Comparison of ENCODE assay signal across 8 cellular contexts in the genomic region with DNA sequence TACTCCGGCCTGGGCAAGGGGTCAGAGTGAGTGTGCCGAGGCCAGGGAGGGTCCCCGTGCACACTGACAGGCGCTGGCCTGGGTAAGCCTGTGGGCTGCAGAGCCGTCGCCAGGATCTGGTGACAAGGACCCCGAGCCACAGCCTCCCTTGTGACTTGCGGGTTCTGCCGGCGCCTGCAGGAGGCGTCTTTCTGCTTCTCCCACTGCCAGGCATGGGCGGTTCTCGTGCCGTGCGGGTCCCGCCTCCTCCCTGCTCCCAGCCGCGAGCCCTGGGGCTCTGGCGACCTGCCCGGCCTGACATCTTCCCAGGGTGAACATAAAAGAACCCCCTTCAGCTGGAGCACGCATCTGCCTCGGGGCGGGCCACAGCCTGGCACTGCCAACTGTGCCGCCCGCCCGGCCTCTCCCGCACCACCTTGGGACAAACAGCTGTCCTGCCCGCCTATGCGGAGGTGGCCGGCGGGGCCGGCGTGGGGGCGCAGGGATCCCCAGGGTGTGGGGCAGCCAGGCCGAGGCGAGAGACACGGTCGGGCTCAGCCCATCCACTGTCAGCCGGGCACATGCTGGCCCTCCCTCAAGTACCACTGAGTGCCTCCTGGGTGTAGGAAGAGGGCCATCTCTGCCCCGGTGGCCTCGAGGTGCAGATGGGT. TPM values are rescaled to one million over a fixed set of nuclear protein-coding genes. Genes with fewer than 3 reads are reported as not detected.
DNase-seq lines count a peak whose midpoint lies in the region; ATAC-seq and TF ChIP-seq lines count a peak whose summit lies in the region.

No MANE protein-coding gene starts in this region.

- H3K23ac ChIP-seq in IMR-90 (ENCODE audit: low read depth, low read length), result no peak overlapping the region

- CTCF ChIA-PET in CD8-positive, alpha-beta T cell (lab: Charles Lee), result interaction anchor here (3.5 kb wide), 1 partner anchor 78 kb away, joined by 11 read pairs; no protein-coding TSS in a partner anchor
- CTCF ChIA-PET in IMR-90 (lab: Yijun Ruan, JAX), result no interaction called here

- BruUV-seq in IMR-90 (replicated peaks; lab: Mats Ljungman, UMichigan), result no TSS peak

- peak overlapping the region; percentile 78; the same call in 1 of the 2 replicates for H2AK5ac ChIP-seq in IMR-90 (ENCODE audit: low read depth, low read length)

- no peak overlapping the region for H4K5ac ChIP-seq in IMR-90 (ENCODE audit: low read depth, low read length)

- H3K9me3 Mint-ChIP-seq in CD8-positive, alpha-beta T cell, result no peaks in the 10 kb centered on the region
- no peaks in the 10 kb centered on the region for H3K9me3 Mint-ChIP-seq in activated T-cell treated with anti-CD3 and anti-CD28 coated beads, Interleukin-2, amount 50 U/mL, for 24 hours
- no peaks in the 10 kb centered on the region for H3K9me3 Mint-ChIP-seq in natural killer cell treated with Interleukin-12 subunit alpha and Interleukin-12 subunit beta and Interleukin-15 and Interleukin-18, amount 100 ng/mL, for 72 hours

- H3K36me3 ChIP-seq in CD8-positive, alpha-beta T cell (ENCODE audit: insufficient read depth, low read length), result no peaks in the 10 kb centered on the region
- H3K36me3 ChIP-seq in IMR-90 (ENCODE audit: control insufficient read depth, insufficient read depth, low read length), result no peaks in the 10 kb centered on the region

- H2BK120ac ChIP-seq in IMR-90 (ENCODE audit: low read depth, low read length), result no peak overlapping the region

- peak overlapping the region; percentile 35 for H2AK9ac ChIP-seq in IMR-90 (replicated peaks; ENCODE audit: low read depth, low read length, poor library complexity)

- peaks cover 26% of the 10 kb centered on the region for H3K4me1 ChIP-seq in CD8-positive, alpha-beta T cell (ENCODE audit: insufficient read depth, low read length)
- H3K4me1 ChIP-seq in IMR-90 (ENCODE audit: control insufficient read depth, insufficient read depth, low read length), result peaks cover 5% of the 10 kb centered on the region

- no peak overlapping the region for H3K27ac ChIP-seq in CD8-positive, alpha-beta T cell (ENCODE audit: low read depth, low read length)
- H3K27ac ChIP-seq in IMR-90 (ENCODE audit: insufficient read depth, low read length), result no peak overlapping the region

- H3K9me3 ChIP-seq in CD8-positive, alpha-beta T cell (ENCODE audit: low read length), result no peaks in the 10 kb centered on the region
- H3K9me3 ChIP-seq in IMR-90 (ENCODE audit: control insufficient read depth, insufficient read depth, low read length), result no peaks in the 10 kb centered on the region

- intact Hi-C loops in CD8-positive, alpha-beta T cell (cut with DNase I, micrococcal nuclease), result loop anchor here (1.0 to 5.0 kb wide), 3 partner anchors 44 to 146 kb away; partner anchors contain the start of gene POLRMT (in 1 of the 2)
- intact Hi-C loops in IMR-90 (cut with micrococcal nuclease), result loop anchor here (2.0 kb wide), 1 partner anchor 45 kb away; the partner anchor contains the start of gene POLRMT

- no peaks in the 10 kb centered on the region; a peak in 1 of 4 replicates for H3K79me1 ChIP-seq in IMR-90 (ENCODE audit: low read depth in 1 of 2, low read length in 2 of 2)

- in situ Hi-C loops in IMR-90 (cut with MboI; ENCODE audit: low sequenced_read_pairs), result loop anchor here (5.0 kb wide), 1 partner anchor 144 kb away; no protein-coding TSS in a partner anchor

- H4K8ac ChIP-seq in IMR-90 (ENCODE audit: low read depth in 2 of 2, low read length in 2 of 2), result no peak overlapping the region

- H2AFZ ChIP-seq in IMR-90 (replicated peaks; ENCODE audit: low read length, poor library complexity), result peak overlapping the region; percentile 53

- peak overlapping the region; percentile 37 for H3K4me3 Mint-ChIP-seq in CD8-positive, alpha-beta T cell
- H3K4me3 Mint-ChIP-seq in activated T-cell treated with anti-CD3 and anti-CD28 coated beads, Interleukin-2, amount 50 U/mL, for 24 hours, result no peak overlapping the region
- no peak overlapping the region for H3K4me3 Mint-ChIP-seq in natural killer cell treated with Interleukin-12 subunit alpha and Interleukin-12 subunit beta and Interleukin-15 and Interleukin-18, amount 100 ng/mL, for 72 hours

- H3K27me3 Mint-ChIP-seq in CD8-positive, alpha-beta T cell (ENCODE audit: low read depth), result peaks cover 15% of the 10 kb centered on the region
- peaks cover 47% of the 10 kb centered on the region for H3K27me3 Mint-ChIP-seq in activated T-cell treated with anti-CD3 and anti-CD28 coated beads, Interleukin-2, amount 50 U/mL, for 24 hours
- H3K27me3 Mint-ChIP-seq in natural killer cell treated with Interleukin-12 subunit alpha and Interleukin-12 subunit beta and Interleukin-15 and Interleukin-18, amount 100 ng/mL, for 72 hours, result peaks cover 0 to 3% of the 10 kb centered on the region in 2 donors

- peaks cover under 1% of the 10 kb centered on the region for H3K36me3 Mint-ChIP-seq in CD8-positive, alpha-beta T cell
- no peaks in the 10 kb centered on the region for H3K36me3 Mint-ChIP-seq in activated T-cell treated with anti-CD3 and anti-CD28 coated beads, Interleukin-2, amount 50 U/mL, for 24 hours (ENCODE audit: low read depth)
- no peaks in the 10 kb centered on the region for H3K36me3 Mint-ChIP-seq in natural killer cell treated with Interleukin-12 subunit alpha and Interleukin-12 subunit beta and Interleukin-15 and Interleukin-18, amount 100 ng/mL, for 72 hours

- DNase-seq in CD8-positive, alpha-beta T cell, result peak in 6 of 7 experiments; percentile 36 to 77 (median 66)
- DNase-seq in IMR-90 (peak; percentile 72), NOMO-1 treated with DMSO at 0.1 percent for 48 hours (lab: John Stamatoyannopoulos, UW; ENCODE audit: unreplicated experiment) (peak; percentile 52), epithelial cell of proximal tubule (ENCODE audit: low read depth) (no peak)
- peak; percentile 76 for DNase-seq in activated T-cell treated with anti-CD3 and anti-CD28 coated beads, Interleukin-2, amount 50 U/mL, for 24 hours
- DNase-seq in natural killer cell treated with Interleukin-12 subunit alpha and Interleukin-12 subunit beta and Interleukin-15 and Interleukin-18, amount 100 ng/mL, for 72 hours (ENCODE audit: low spot score), result no peak
- DNase-seq in NK-92 treated with Interleukin-12 subunit alpha and Interleukin-12 subunit beta, amount 100 ng/mL, for 24 hours (lab: John Stamatoyannopoulos, UW), result no peak

- peak; percentile 65 for ATAC-seq in CD8-positive, alpha-beta T cell
- ATAC-seq in IMR-90 (ENCODE audit: low read depth), result peak; percentile 61
- ATAC-seq in natural killer cell treated with Interleukin-12 subunit alpha and Interleukin-12 subunit beta and Interleukin-15 and Interleukin-18, amount 100 ng/mL, for 72 hours, result peak; percentile 46 to 49
- no peak for ATAC-seq in HG03442 (IDR thresholded peaks at IDR 0.05; ENCODE audit: unreplicated experiment)

- dilution Hi-C loops in IMR-90 (cut with HindIII; ENCODE audit: low sequenced_read_pairs, unreplicated experiment), result no loop called here

- no peaks in the 10 kb centered on the region for H3K9me1 ChIP-seq in IMR-90 (ENCODE audit: insufficient read depth, low read length)

- H2BK15ac ChIP-seq in IMR-90 (ENCODE audit: low read depth, low read length), result no peak overlapping the region

- peaks cover 11% of the 10 kb centered on the region for H3K27me3 ChIP-seq in CD8-positive, alpha-beta T cell (ENCODE audit: insufficient read depth, low read length)
- H3K27me3 ChIP-seq in IMR-90 (ENCODE audit: control insufficient read depth, insufficient read depth, low read length), result peaks cover 16% of the 10 kb centered on the region

- POLR2A ChIA-PET in CD8-positive, alpha-beta T cell (lab: Charles Lee), result no interaction called here
- POLR2A ChIA-PET in IMR-90 (lab: Charles Lee; ENCODE audit: unreplicated experiment), result interaction anchor here (0.6 kb wide), 1 partner anchor 38 kb away, joined by 10 read pairs; no protein-coding TSS in a partner anchor

- 7% methylated on average over 18 of the region's 41 CpGs; no CpG with 5 or more reads in 1 of the 2 experiments for WGBS in IMR-90 (ENCODE audit: extremely low coverage in 2 of 2, insufficient read length in 1 of 2), 2 experiments

- no peak overlapping the region for H2BK5ac ChIP-seq in IMR-90 (ENCODE audit: low read depth, low read length, poor library complexity, severe bottlenecking)

- peaks cover 16% of the 10 kb centered on the region for H3K4me1 Mint-ChIP-seq in CD8-positive, alpha-beta T cell (ENCODE audit: low read depth)
- peaks cover 14% of the 10 kb centered on the region for H3K4me1 Mint-ChIP-seq in activated T-cell treated with anti-CD3 and anti-CD28 coated beads, Interleukin-2, amount 50 U/mL, for 24 hours (ENCODE audit: low read depth)
- H3K4me1 Mint-ChIP-seq in natural killer cell treated with Interleukin-12 subunit alpha and Interleukin-12 subunit beta and Interleukin-15 and Interleukin-18, amount 100 ng/mL, for 72 hours (ENCODE audit: low read depth in 2 of 2), result peaks cover 0 to 3% of the 10 kb centered on the region in 2 donors

- H3K4me2 ChIP-seq in IMR-90 (ENCODE audit: low read depth, low read length), result no peak overlapping the region

- H3K56ac ChIP-seq in IMR-90 (ENCODE audit: extremely low read depth, insufficient read depth, low read length), result no peak overlapping the region

- no peak overlapping the region for H3K18ac ChIP-seq in IMR-90 (ENCODE audit: low read depth, low read length)

- H3K27ac Mint-ChIP-seq in CD8-positive, alpha-beta T cell, result no peak overlapping the region
- H3K27ac Mint-ChIP-seq in activated T-cell treated with anti-CD3 and anti-CD28 coated beads, Interleukin-2, amount 50 U/mL, for 24 hours, result no peak overlapping the region
- no peak overlapping the region for H3K27ac Mint-ChIP-seq in natural killer cell treated with Interleukin-12 subunit alpha and Interleukin-12 subunit beta and Interleukin-15 and Interleukin-18, amount 100 ng/mL, for 72 hours

- H3K4me3 ChIP-seq in CD8-positive, alpha-beta T cell (ENCODE audit: low read depth, low read length), result no peak overlapping the region
- H3K4me3 ChIP-seq in IMR-90 (ENCODE audit: insufficient read depth, low read depth, low read length), result no peak overlapping the region
- H3K4me3 ChIP-seq in epithelial cell of proximal tubule (ENCODE audit: low read depth, low read length), result no peak overlapping the region

- no peak for TF ChIP-seq POLR2A in IMR-90 (IDR thresholded peaks at IDR 0.05; ENCODE audit: low read depth, low read length)

- H3K9ac ChIP-seq in IMR-90 (ENCODE audit: low read depth, low read length), result no peak overlapping the region

- no peak overlapping the region for H3K4ac ChIP-seq in IMR-90 (ENCODE audit: low read depth, low read length)

- peak; percentile 61 for TF ChIP-seq CTCF in CD8-positive, alpha-beta T cell (IDR thresholded peaks at IDR 0.05)
- peak; percentile 61 for TF ChIP-seq CTCF in IMR-90 (conservative IDR thresholded peaks at IDR 0.05; ENCODE audit: low read depth, low read length)
- peak; percentile 62 for TF ChIP-seq CTCF in epithelial cell of proximal tubule (conservative IDR thresholded peaks at IDR 0.05; ENCODE audit: low read depth, low read length)

- no peak overlapping the region for H4K91ac ChIP-seq in IMR-90 (ENCODE audit: insufficient read depth, low read depth, low read length)

- peaks cover 49% of the 10 kb centered on the region for H4K20me1 ChIP-seq in IMR-90 (ENCODE audit: insufficient read depth, low read length)

- no peak overlapping the region for H3K14ac ChIP-seq in IMR-90 (replicated peaks; ENCODE audit: low read depth, low read length)

- peak; percentile 47 for TF ChIP-seq RAD21 in IMR-90 (IDR thresholded peaks at IDR 0.05; ENCODE audit: low read length)

- H2BK20ac ChIP-seq in IMR-90 (ENCODE audit: low read depth, low read length), result no peak overlapping the region

RNA-seq across cellular contexts. Expression of gene HCN2, which starts 1.5 kb away (rescaled TPM):
- total RNA-seq in CD8-positive, alpha-beta T cell, result under 1 TPM; 0.67 to 0.84 TPM
- total RNA-seq in IMR-90 (2012; rRNA removed) (0.56 and 0.72 TPM in 2 replicates), epithelial cell of proximal tubule (0.22 TPM in 1 of 2 replicates, not detected in the other)
- 2.0 and 2.6 TPM in 2 replicates for polyA plus RNA-seq in IMR-90 (2012; rRNA removed)
- 1.5 and 5.2 TPM in 2 replicates for polyA plus RNA-seq in IMR-90 (2012; cell fraction: cytosol; rRNA removed)
- 1.3 and 4.0 TPM in 2 replicates for polyA plus RNA-seq in IMR-90 (2012; cell fraction: nucleus; rRNA removed; ENCODE audit: low replicate concordance)
- under 1 TPM; 0.29 to 0.64 TPM for total RNA-seq in natural killer cell treated with Interleukin-12 subunit alpha and Interleukin-12 subunit beta and Interleukin-15 and Interleukin-18, amount 100 ng/mL, for 72 hours

RNA-seq across cellular contexts. Expression of gene BSG, which starts 15.8 kb away (rescaled TPM):
- total RNA-seq in CD8-positive, alpha-beta T cell, result 10 to 100 TPM; 76.2 to 81.2 TPM
- total RNA-seq in IMR-90 (2012; rRNA removed), result 129 and 130 TPM in 2 replicates
- 698 and 994 TPM in 2 replicates for polyA plus RNA-seq in IMR-90 (2012; rRNA removed)
- 596 and 943 TPM in 2 replicates for polyA plus RNA-seq in IMR-90 (2012; cell fraction: cytosol; rRNA removed)
- 294 and 438 TPM in 2 replicates for polyA plus RNA-seq in IMR-90 (2012; cell fraction: nucleus; rRNA removed; ENCODE audit: low replicate concordance)
- 705 and 835 TPM in 2 replicates for total RNA-seq in epithelial cell of proximal tubule
- total RNA-seq in natural killer cell treated with Interleukin-12 subunit alpha and Interleukin-12 subunit beta and Interleukin-15 and Interleukin-18, amount 100 ng/mL, for 72 hours, result 100 to 1,000 TPM; 236 to 274 TPM

RNA-seq across cellular contexts. Expression of gene GZMM, which starts 44.4 kb away (rescaled TPM):
- 100 to 1,000 TPM; 117 to 119 TPM for total RNA-seq in CD8-positive, alpha-beta T cell
- not detected in 2 replicates for total RNA-seq in IMR-90 (2012; rRNA removed)
- polyA plus RNA-seq in IMR-90 (2012; rRNA removed), result 0.11 and 0.24 TPM in 2 replicates
- polyA plus RNA-seq in IMR-90 (2012; cell fraction: cytosol; rRNA removed), result 0.23 and 0.81 TPM in 2 replicates
- 0.11 and 0.50 TPM in 2 replicates for polyA plus RNA-seq in IMR-90 (2012; cell fraction: nucleus; rRNA removed; ENCODE audit: low replicate concordance)
- not detected in 2 replicates for total RNA-seq in epithelial cell of proximal tubule
- 10 to 100 TPM; 34.5 to 49.7 TPM for total RNA-seq in natural killer cell treated with Interleukin-12 subunit alpha and Interleukin-12 subunit beta and Interleukin-15 and Interleukin-18, amount 100 ng/mL, for 72 hours

RNA-seq across cellular contexts. Expression of gene POLRMT, which starts 45.1 kb away (rescaled TPM):
- 10 to 100 TPM; 48.6 to 53.7 TPM for total RNA-seq in CD8-positive, alpha-beta T cell
- total RNA-seq in IMR-90 (2012; rRNA removed) (9.9 and 10.3 TPM in 2 replicates), epithelial cell of proximal tubule (37.9 and 60.0 TPM in 2 replicates)
- polyA plus RNA-seq in IMR-90 (2012; rRNA removed), result 29.6 and 44.6 TPM in 2 replicates
- polyA plus RNA-seq in IMR-90 (2012; cell fraction: cytosol; rRNA removed), result 13.8 and 22.8 TPM in 2 replicates
- 96.1 and 272 TPM in 2 replicates for polyA plus RNA-seq in IMR-90 (2012; cell fraction: nucleus; rRNA removed; ENCODE audit: low replicate concordance)
- total RNA-seq in natural killer cell treated with Interleukin-12 subunit alpha and Interleukin-12 subunit beta and Interleukin-15 and Interleukin-18, amount 100 ng/mL, for 72 hours, result 100 to 1,000 TPM in 1 of 2 donors, 10 to 100 TPM in 1; 55.0 to 104 TPM

RNA-seq across cellular contexts. Expression of gene FGF22, which starts 51.5 kb away (rescaled TPM):
- total RNA-seq in CD8-positive, alpha-beta T cell, result under 1 TPM; 0.65 to 0.97 TPM
- total RNA-seq in IMR-90 (2012; rRNA removed) (not detected in 2 replicates), epithelial cell of proximal tubule (0.29 TPM in 1 of 2 replicates, not detected in the other)
- polyA plus RNA-seq in IMR-90 (2012; rRNA removed), result 0.14 and 0.24 TPM in 2 replicates
- polyA plus RNA-seq in IMR-90 (2012; cell fraction: cytosol; rRNA removed), result 0.21 and 0.22 TPM in 2 replicates
- polyA plus RNA-seq in IMR-90 (2012; cell fraction: nucleus; rRNA removed; ENCODE audit: low replicate concordance), result 0.40 and 2.1 TPM in 2 replicates
- total RNA-seq in natural killer cell treated with Interleukin-12 subunit alpha and Interleukin-12 subunit beta and Interleukin-15 and Interleukin-18, amount 100 ng/mL, for 72 hours, result not detected

Comparison
In these comparisons a context has a peak if more than half of its experiments do, and no peak if none do; other contexts are left out.
1. DNase-seq: peak in CD8-positive, alpha-beta T cell (6 of 7), IMR-90 (single experiment), NOMO-1 treated with DMSO at 0.1 percent for 48 hours (single experiment) and activated T-cell treated with anti-CD3 and anti-CD28 coated beads, Interleukin-2, amount 50 U/mL, for 24 hours (single experiment); none in epithelial cell of proximal tubule (single experiment), natural killer cell treated with Interleukin-12 subunit alpha and Interleukin-12 subunit beta and Interleukin-15 and Interleukin-18, amount 100 ng/mL, for 72 hours (single experiment) and NK-92 treated with Interleukin-12 subunit alpha and Interleukin-12 subunit beta, amount 100 ng/mL, for 24 hours (single experiment).
2. RNA of gene GZMM, which starts 44.4 kb away (total RNA-seq): 117 to 119 TPM in CD8-positive, alpha-beta T cell and 34.5 to 49.7 TPM in natural killer cell treated with Interleukin-12 subunit alpha and Interleukin-12 subunit beta and Interleukin-15 and Interleukin-18, amount 100 ng/mL, for 72 hours; not detected in IMR-90 and not detected in epithelial cell of proximal tubule; every median in the first group is over 10 times any median in the second.
3. Peak in every context shown above with its lines, with median percentiles within 50 percentile points of each other: CTCF ChIP-seq.